In the genomic region with DNA sequence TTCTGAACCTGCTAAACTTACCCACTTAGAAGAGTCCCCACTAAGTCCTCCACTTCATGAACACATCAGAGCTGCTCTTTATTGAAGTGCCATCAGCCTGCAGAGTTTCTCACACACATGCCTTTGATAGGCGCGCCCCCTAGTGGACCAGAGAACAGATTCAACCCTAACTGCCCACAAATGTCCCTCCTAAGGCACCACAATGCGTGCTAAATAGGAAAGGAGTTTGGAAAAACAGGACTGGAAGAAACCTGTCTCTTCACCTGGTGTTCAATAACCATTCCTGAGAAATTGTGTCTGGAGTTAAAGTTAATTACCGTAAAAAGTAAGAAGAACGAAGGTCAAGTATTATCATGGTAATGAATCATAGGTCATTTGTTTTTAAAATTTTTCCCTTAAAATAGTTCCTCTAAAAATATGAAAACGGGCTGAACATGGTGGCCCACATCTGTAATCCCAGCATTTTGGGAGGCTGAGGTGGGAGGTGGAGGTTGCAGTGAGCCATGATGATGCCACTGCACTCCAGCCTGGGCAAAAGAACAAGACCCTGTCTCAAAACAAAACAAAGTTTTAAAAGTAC, we compare ENCODE assay signal across 8 cellular contexts.
DNase-seq lines count a peak whose midpoint lies in the region; ATAC-seq, FAIRE-seq and TF ChIP-seq lines count a peak whose summit lies in the region.

No MANE protein-coding gene starts in this region.

- TF ChIP-seq POLR2A in H1 (IDR thresholded peaks at IDR 0.05; ENCODE audit: control extremely low read depth in 1 of 2, low read depth in 2 of 2, low read length in 2 of 2) = no peak

- H3K4me2 ChIP-seq in DOHH2 (ENCODE audit: low read length) (no peak overlapping the region), H1 (ENCODE audit: insufficient read depth in 1 of 2, low read depth in 2 of 2, low read length in 2 of 2) (no peak overlapping the region)

- no peak overlapping the region for H3K18ac ChIP-seq in H1 (ENCODE audit: extremely low read depth, low read length)

- no peak overlapping the region for H2AFZ ChIP-seq in H1 (ENCODE audit: low read length)

- H3K9me3 Mint-ChIP-seq in mesothelial cell of epicardium = no peaks in the 10 kb centered on the region
- H3K9me3 Mint-ChIP-seq in stimulated activated memory B cell treated with anti-CD40 and anti-IgM and Interleukin-4, amounts not matched to agents 10 μg/mL and 1 μg/mL and 100 μg/mL, for 72 hours = no peaks in the 10 kb centered on the region

- H4K20me1 ChIP-seq in DOHH2 (ENCODE audit: control insufficient read depth, insufficient read depth, low read depth, low read length) (peaks cover 11% of the 10 kb centered on the region; the same call in 1 of the 2 replicates), H1 (replicated peaks in 1 of 2; ENCODE audit: control insufficient read depth in 1 of 2, insufficient read depth in 2 of 2, low read length in 2 of 2) (no peaks in the 10 kb centered on the region)

- TF ChIP-seq EP300 in H1 (IDR thresholded peaks at IDR 0.05; ENCODE audit: borderline replicate concordance in 1 of 2, low read depth in 2 of 2, low read length in 2 of 2) = no peak

- H2BK12ac ChIP-seq in H1 (ENCODE audit: low read depth, low read length) = no peak overlapping the region

- H2BK120ac ChIP-seq in H1 (replicated peaks; ENCODE audit: low read depth, low read length) = no peak overlapping the region

- H2BK20ac ChIP-seq in H1 (ENCODE audit: low read length) = no peak overlapping the region

- no peak overlapping the region for H3K9ac ChIP-seq in H1 (replicated peaks in 1 of 4; ENCODE audit: extremely low read depth in 1 of 4, low read depth in 3 of 4, low read length in 3 of 4)

- no peaks in the 10 kb centered on the region for H3K36me3 Mint-ChIP-seq in mesothelial cell of epicardium
- peaks cover 53% of the 10 kb centered on the region for H3K36me3 Mint-ChIP-seq in stimulated activated memory B cell treated with anti-CD40 and anti-IgM and Interleukin-4, amounts not matched to agents 10 μg/mL and 1 μg/mL and 100 μg/mL, for 72 hours

- no peak overlapping the region for H2BK5ac ChIP-seq in H1 (ENCODE audit: low read depth, low read length)

- no peak overlapping the region for H2BK15ac ChIP-seq in H1 (ENCODE audit: low read length)

- no peak overlapping the region for H4K91ac ChIP-seq in H1 (replicated peaks; ENCODE audit: insufficient read length, low read length)

- H3K79me1 ChIP-seq in H1 (ENCODE audit: low read depth, low read length) = no peaks in the 10 kb centered on the region

- no peaks in the 10 kb centered on the region for H3K79me2 ChIP-seq in DOHH2 (ENCODE audit: control insufficient read depth, low read length)
- no peaks in the 10 kb centered on the region for H3K79me2 ChIP-seq in H1 (ENCODE audit: control insufficient read depth in 1 of 2, insufficient read depth in 2 of 2, low read length in 2 of 2)

- CTCF ChIA-PET in H1 (lab: Charles Lee; ENCODE audit: partially characterized antibody) = interaction anchor here (0.6 to 2.8 kb wide), 57 partner anchors 10 to 1170 kb away, joined by 3 to 18 read pairs (median 4); no protein-coding TSS in a partner anchor

- no peaks in the 10 kb centered on the region for H3K9me2 ChIP-seq in DOHH2 (replicated peaks; ENCODE audit: control insufficient read depth, low read length)

- H3K4me1 ChIP-seq in DOHH2 (ENCODE audit: control insufficient read depth, low read length) = peaks cover 12% of the 10 kb centered on the region
- H3K4me1 ChIP-seq in H1 (replicated peaks in 1 of 4; ENCODE audit: control insufficient read depth in 3 of 4, insufficient read depth in 4 of 4, low read length in 3 of 4) = no peaks in the 10 kb centered on the region; a peak in 1 of 7 replicates

- H3K4me3 ChIP-seq in DOHH2 (ENCODE audit: low read length) (no peak overlapping the region), H1 (ENCODE audit: extremely low read depth in 1 of 4, insufficient read depth in 2 of 4, low read depth in 3 of 4, low read length in 4 of 4) (no peak overlapping the region)

- H3K23ac ChIP-seq in H1 (ENCODE audit: insufficient read length) = no peak overlapping the region

- peak; percentile 89 to 94 for TF ChIP-seq RAD21 in H1 (IDR thresholded peaks at IDR 0.05 in 1 of 2, conservative IDR thresholded peaks at IDR 0.05 in 1 of 2; ENCODE audit: low read depth in 2 of 2, low read length in 2 of 2)

- H3K23me2 ChIP-seq in H1 (ENCODE audit: low read depth, low read length) = no peaks in the 10 kb centered on the region

- H3K56ac ChIP-seq in H1 (replicated peaks; ENCODE audit: insufficient read length, low read depth, low read length) = no peak overlapping the region

- H4K8ac ChIP-seq in H1 (ENCODE audit: extremely low read depth, insufficient read depth, low read length) = no peak overlapping the region

- no peaks in the 10 kb centered on the region for H3K27me3 Mint-ChIP-seq in mesothelial cell of epicardium (ENCODE audit: low read depth)
- H3K27me3 Mint-ChIP-seq in stimulated activated memory B cell treated with anti-CD40 and anti-IgM and Interleukin-4, amounts not matched to agents 10 μg/mL and 1 μg/mL and 100 μg/mL, for 72 hours = no peaks in the 10 kb centered on the region

- no peak overlapping the region for H3K4ac ChIP-seq in H1 (replicated peaks; ENCODE audit: insufficient read length, low read depth, low read length)

- H3F3A ChIP-seq in DOHH2 (ENCODE audit: control insufficient read depth, insufficient read depth) = peaks cover 3% of the 10 kb centered on the region; the same call in 1 of the 2 replicates

- no peak overlapping the region for H3K14ac ChIP-seq in H1 (ENCODE audit: insufficient read length)

- no peak overlapping the region for H3K4me3 Mint-ChIP-seq in mesothelial cell of epicardium
- no peak overlapping the region for H3K4me3 Mint-ChIP-seq in stimulated activated memory B cell treated with anti-CD40 and anti-IgM and Interleukin-4, amounts not matched to agents 10 μg/mL and 1 μg/mL and 100 μg/mL, for 72 hours

- H3K4me1 Mint-ChIP-seq in mesothelial cell of epicardium = peaks cover 38% of the 10 kb centered on the region
- H3K4me1 Mint-ChIP-seq in stimulated activated memory B cell treated with anti-CD40 and anti-IgM and Interleukin-4, amounts not matched to agents 10 μg/mL and 1 μg/mL and 100 μg/mL, for 72 hours = peaks cover 31% of the 10 kb centered on the region

- POLR2A ChIA-PET in H1 (lab: Charles Lee; ENCODE audit: partially characterized antibody) = interaction anchor here (1.3 kb wide), 1 partner anchor 10 kb away, joined by 3 read pairs; no protein-coding TSS in a partner anchor

- no peak overlapping the region for H2AK5ac ChIP-seq in H1 (ENCODE audit: low read depth, low read length)

- WGBS in H1 (ENCODE audit: extremely low coverage in 1 of 2, insufficient coverage in 1 of 2, insufficient read length in 1 of 2, insufficient replicate concordance in 2 of 2, low coverage in 1 of 2, low lambda C conversion rate in 2 of 2, missing lambda C conversion rate in 1 of 2), 2 experiments = 44% methylated on average over 6 of the region's 6 CpGs; no CpG with 5 or more reads in 1 of the 2 experiments

- H3K27ac Mint-ChIP-seq in mesothelial cell of epicardium = no peak overlapping the region
- no peak overlapping the region for H3K27ac Mint-ChIP-seq in stimulated activated memory B cell treated with anti-CD40 and anti-IgM and Interleukin-4, amounts not matched to agents 10 μg/mL and 1 μg/mL and 100 μg/mL, for 72 hours

- H3K9me3 ChIP-seq in DOHH2 (ENCODE audit: control insufficient read depth, insufficient read depth, low read length) (no peaks in the 10 kb centered on the region), H1 (ENCODE audit: insufficient read depth in 2 of 2, low read depth in 1 of 2, low read length in 1 of 2) (no peaks in the 10 kb centered on the region)

- ATAC-seq in HG03097 (IDR thresholded peaks at IDR 0.05; ENCODE audit: low FRiP score, unreplicated experiment) = peak; percentile 49
- ATAC-seq in stimulated activated memory B cell treated with anti-CD40 and anti-IgM and Interleukin-4, amounts not matched to agents 10 μg/mL and 1 μg/mL and 100 μg/mL, for 72 hours = no peak

- TF ChIP-seq CTCF in DOHH2 (IDR thresholded peaks at IDR 0.05; ENCODE audit: low read depth, low read length, poor library complexity, severe bottlenecking) (peak; percentile 99), H1 (IDR thresholded peaks at IDR 0.05; ENCODE audit: control extremely low read depth in 1 of 3, insufficient read depth in 1 of 3, low read depth in 1 of 3, low read length in 3 of 3) (peak; percentile 62 to 87 (median 86)), mesothelial cell of epicardium (IDR thresholded peaks at IDR 0.05; ENCODE audit: unreplicated experiment) (peak; percentile 94)

- H3K27ac ChIP-seq in DOHH2 (ENCODE audit: low read depth, low read length) = no peak overlapping the region
- no peak overlapping the region for H3K27ac ChIP-seq in H1 (ENCODE audit: low read depth, low read length)

- no peaks in the 10 kb centered on the region for H3K27me3 ChIP-seq in DOHH2 (ENCODE audit: control insufficient read depth, low read length)
- no peaks in the 10 kb centered on the region for H3K27me3 ChIP-seq in H1 (replicated peaks in 1 of 4; ENCODE audit: control insufficient read depth in 3 of 4, extremely low read depth in 1 of 4, insufficient read depth in 3 of 4, low read length in 3 of 4)

- H3K36me3 ChIP-seq in DOHH2 (ENCODE audit: control insufficient read depth, low read length) = peaks cover 22% of the 10 kb centered on the region
- H3K36me3 ChIP-seq in H1 (ENCODE audit: control insufficient read depth in 2 of 4, insufficient read depth in 4 of 4, low read length in 3 of 4) = no peaks in the 10 kb centered on the region

- no peak overlapping the region for H4K5ac ChIP-seq in H1 (ENCODE audit: insufficient read length, low read depth, low read length)

- DNase-seq in NCI-H748 (lab: John Stamatoyannopoulos, UW; ENCODE audit: unreplicated experiment) (peak; percentile 82), H1 (ENCODE audit: low read depth in 1 of 2, low spot score in 2 of 2) (peak; percentile 34 to 87), mesothelial cell of epicardium (ENCODE audit: low spot score in 2 of 2, unreplicated experiment in 2 of 2) (peak; percentile 75 to 87)
- peak; percentile 89 for DNase-seq in activated CD8-positive, alpha-beta memory T cell treated with anti-CD3 and anti-CD28 coated beads for 24 hours
- peak; percentile 57 to 61 for DNase-seq in stimulated activated CD8-positive, alpha-beta memory T cell treated with anti-CD3 and anti-CD28 coated beads, Interleukin-2, amount 100 ng/mL, for 48 hours (ENCODE audit: low read depth in 2 of 2)

- peak; percentile 92 for FAIRE-seq in H1 (lab: Jason Lieb, UNC)

TF ChIP-seq in H1, 55 proteins besides CTCF, POLR2A, EP300 and RAD21:
- TF ChIP-seq, protein P1, sequence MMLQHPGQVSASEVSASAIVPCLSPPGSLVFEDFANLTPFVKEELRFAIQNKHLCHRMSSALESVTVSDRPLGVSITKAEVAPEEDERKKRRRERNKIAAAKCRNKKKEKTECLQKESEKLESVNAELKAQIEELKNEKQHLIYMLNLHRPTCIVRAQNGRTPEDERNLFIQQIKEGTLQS (IDR thresholded peaks at IDR 0.05; ENCODE audit: insufficient read depth, low read depth, low read length) = no peak
